ENCODE assay signal across 35 cellular contexts in the genomic region with DNA sequence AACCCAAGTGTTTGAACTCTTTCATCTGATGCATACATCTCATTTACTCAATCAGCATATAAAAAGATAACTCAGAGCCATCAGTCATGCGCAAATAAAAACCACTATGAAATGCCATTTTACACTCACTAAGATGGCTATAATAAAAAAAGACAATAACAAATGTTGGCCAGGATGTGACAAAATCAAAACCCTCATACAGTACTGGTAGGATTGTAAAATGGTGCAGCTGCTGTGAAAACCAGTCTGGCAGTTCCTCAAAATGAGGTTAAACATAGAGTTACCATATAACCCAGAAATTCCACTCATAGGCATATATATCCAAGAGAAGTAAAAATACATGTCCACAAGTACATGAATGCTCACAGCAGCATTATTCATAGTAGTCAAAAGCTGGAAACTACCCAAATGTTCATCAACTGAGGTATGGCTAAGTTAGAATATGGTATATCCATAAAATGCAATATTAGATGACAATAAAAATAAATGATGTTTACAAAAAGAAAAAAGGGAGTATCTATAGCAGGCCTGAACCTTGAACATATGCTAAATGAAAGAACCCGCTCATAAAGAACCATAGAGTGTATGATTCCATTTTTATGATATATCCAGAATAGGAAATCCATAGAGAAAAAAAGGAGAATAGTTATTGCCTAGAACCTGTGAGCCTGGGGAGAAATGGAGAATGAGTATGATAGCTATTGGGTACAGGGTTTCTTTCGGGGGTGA.
"Had no signal": no experiment of that assay in that cellular context is flagged by ENCODE, and none has a peak within 500 bp of the region (broad histone marks: within the 10 kb centered on the region; RNA-seq: fewer than 3 reads in every experiment).

No MANE protein-coding gene starts in this region.

- H3K27ac Mint-ChIP-seq: activated B cell treated with CpG ODN at 0.5 μM for 24 hours; activated CD4-positive, alpha-beta memory T cell treated with anti-CD3 and anti-CD28 coated beads for 36 hours; activated CD4-positive, alpha-beta T cell treated with anti-CD3 and anti-CD28 coated beads, Interleukin-2, amount 10 ng/mL, durations not matched to agents 24 days and 14 days; activated CD8-positive, alpha-beta T cell treated with anti-CD3 and anti-CD28 coated beads for 36 hours; activated naive CD4-positive, alpha-beta T cell treated with anti-CD3 and anti-CD28 coated beads, Interleukin-2, amount 10 ng/mL, durations not matched to agents 7 days and 5 days; activated naive CD4-positive, alpha-beta T cell treated with anti-CD3 and anti-CD28 coated beads, Interleukin-2, amount 50 U/mL, for 72 hours; activated naive CD8-positive, alpha-beta T cell treated with anti-CD3 and anti-CD28 coated beads for 36 hours; activated T-cell treated with anti-CD3 and anti-CD28 coated beads, Interleukin-2, amount 50 U/mL, for 72 hours; activated T-helper 1 cell treated with anti-CD3 and anti-CD28 coated beads, Interleukin-12 subunit alpha, Interleukin-12 subunit beta, Interleukin-2, Interleukin-4 antibody, amounts not matched to agents 30 ng/mL and 10 ng/mL and 1 ng/mL, durations not matched to agents 14 hours and 24 hours and 36 hours; activated T-helper 2 cell treated with anti-CD3 and anti-CD28 coated beads, Interferon-gamma antibody, Interleukin-2, Interleukin-4, amounts not matched to agents 10 μg/mL and 5 μg/mL and 100 μg/mL, durations not matched to agents 14 hours and 24 hours and 36 hours; T-helper 1 cell treated with Interleukin-12 subunit alpha and Interleukin-12 subunit beta and Interleukin-4 antibody, amounts not matched to agents 30 μg/mL and 1 μg/mL, for 36 hours; T-helper 2 cell treated with Interferon-gamma antibody and Interleukin-4, amounts not matched to agents 5 μg/mL and 100 μg/mL, for 36 hours had no signal

- H3K9me3 Mint-ChIP-seq: activated B cell treated with CpG ODN at 0.5 μM for 24 hours; activated CD4-positive, alpha-beta memory T cell treated with anti-CD3 and anti-CD28 coated beads for 36 hours; activated CD4-positive, alpha-beta T cell treated with anti-CD3 and anti-CD28 coated beads, Interleukin-2, amount 10 ng/mL, durations not matched to agents 24 days and 14 days; activated CD8-positive, alpha-beta T cell treated with anti-CD3 and anti-CD28 coated beads for 36 hours; activated naive CD4-positive, alpha-beta T cell treated with anti-CD3 and anti-CD28 coated beads, Interleukin-2, amount 10 ng/mL, durations not matched to agents 7 days and 5 days; activated naive CD4-positive, alpha-beta T cell treated with anti-CD3 and anti-CD28 coated beads, Interleukin-2, amount 50 U/mL, for 72 hours; activated naive CD8-positive, alpha-beta T cell treated with anti-CD3 and anti-CD28 coated beads for 36 hours; activated T-cell treated with anti-CD3 and anti-CD28 coated beads, Interleukin-2, amount 50 U/mL, for 4 hours; activated T-cell treated with anti-CD3 and anti-CD28 coated beads, Interleukin-2, amount 50 U/mL, for 72 hours; activated T-helper 1 cell treated with anti-CD3 and anti-CD28 coated beads, Interleukin-12 subunit alpha, Interleukin-12 subunit beta, Interleukin-2, Interleukin-4 antibody, amounts not matched to agents 30 ng/mL and 10 ng/mL and 1 ng/mL, durations not matched to agents 14 hours and 24 hours and 36 hours; activated T-helper 2 cell treated with anti-CD3 and anti-CD28 coated beads, Interferon-gamma antibody, Interleukin-2, Interleukin-4, amounts not matched to agents 10 μg/mL and 5 μg/mL and 100 μg/mL, durations not matched to agents 14 hours and 24 hours and 36 hours; T-helper 1 cell treated with Interleukin-12 subunit alpha and Interleukin-12 subunit beta and Interleukin-4 antibody, amounts not matched to agents 30 μg/mL and 1 μg/mL, for 36 hours; T-helper 2 cell treated with Interferon-gamma antibody and Interleukin-4, amounts not matched to agents 5 μg/mL and 100 μg/mL, for 36 hours had no signal

- H3K27me3 ChIP-seq: adrenal gland, body of pancreas, brain microvascular endothelial cell, breast epithelium had no signal

- H3K4me1 Mint-ChIP-seq: activated B cell treated with CpG ODN at 0.5 μM for 24 hours; activated CD4-positive, alpha-beta T cell treated with anti-CD3 and anti-CD28 coated beads, Interleukin-2, amount 10 ng/mL, durations not matched to agents 24 days and 14 days; activated naive CD4-positive, alpha-beta T cell treated with anti-CD3 and anti-CD28 coated beads, Interleukin-2, amount 10 ng/mL, durations not matched to agents 7 days and 5 days; activated naive CD8-positive, alpha-beta T cell treated with anti-CD3 and anti-CD28 coated beads for 36 hours had no signal

- DNase-seq: activated B cell treated with CpG ODN at 0.5 μM for 24 hours; activated CD4-positive, alpha-beta memory T cell treated with anti-CD3 and anti-CD28 coated beads for 36 hours; activated CD4-positive, alpha-beta T cell treated with anti-CD3 and anti-CD28 coated beads for 4 hours; activated CD4-positive, alpha-beta T cell treated with anti-CD3 and anti-CD28 coated beads, Interleukin-2, amount 10 ng/mL, durations not matched to agents 24 days and 14 days; activated CD4-positive, alpha-beta T cell treated with anti-CD3 and anti-CD28 coated beads, Interleukin-2, amount 50 U/mL, for 1 hour; activated CD4-positive, alpha-beta T cell treated with anti-CD3 and anti-CD28 coated beads, Interleukin-2, amount 50 U/mL, for 4 hours; activated CD4-positive, CD25-positive, alpha-beta regulatory T cell treated with anti-CD3 and anti-CD28 coated beads, Interleukin-2, amount 50 U/mL, for 72 hours; activated CD8-positive, alpha-beta memory T cell treated with anti-CD3 and anti-CD28 coated beads, Interleukin-2, amount 50 U/mL, for 4 hours; activated CD8-positive, alpha-beta T cell treated with anti-CD3 and anti-CD28 coated beads for 36 hours; activated effector memory CD4-positive, alpha-beta T cell treated with Interleukin-2 at 50 U/mL for 16 hours; activated gamma-delta T cell; activated naive CD4-positive, alpha-beta T cell treated with anti-CD3 and anti-CD28 coated beads, Interleukin-2, amount 10 ng/mL, durations not matched to agents 7 days and 5 days; activated naive CD4-positive, alpha-beta T cell treated with Interleukin-2 at 50 U/mL for 16 hours; activated naive CD8-positive, alpha-beta T cell treated with anti-CD3 and anti-CD28 coated beads for 36 hours; activated T-cell treated with anti-CD3 and anti-CD28 coated beads for 4 hours; activated T-cell treated with anti-CD3 and anti-CD28 coated beads, Interleukin-2, amount 50 U/mL, for 1 hour; activated T-cell treated with anti-CD3 and anti-CD28 coated beads, Interleukin-2, amount 50 U/mL, for 4 hours; activated T-cell treated with anti-CD3 and anti-CD28 coated beads, Interleukin-2, amount 50 U/mL, for 72 hours; adrenal gland; amniotic stem cell; aorta; body of pancreas; brain microvascular endothelial cell; central memory CD4-positive, alpha-beta T cell; T-helper 1 cell; T-helper 2 cell; T-helper 9 cell had no signal

- H3K4me1 ChIP-seq: adrenal gland, body of pancreas, breast epithelium had no signal

- H3K27me3 Mint-ChIP-seq: activated B cell treated with CpG ODN at 0.5 μM for 24 hours; activated CD4-positive, alpha-beta memory T cell treated with anti-CD3 and anti-CD28 coated beads for 36 hours; activated naive CD8-positive, alpha-beta T cell treated with anti-CD3 and anti-CD28 coated beads for 36 hours had no signal

- H3K27ac ChIP-seq: adrenal gland, body of pancreas, brain microvascular endothelial cell, breast epithelium, VCaP had no signal

- H3K36me3 ChIP-seq: adrenal gland, brain microvascular endothelial cell, breast epithelium had no signal

- H3K9me3 ChIP-seq: adrenal gland, body of pancreas, breast epithelium had no signal

- FAIRE-seq: astrocyte had no signal

- H3K4me3 ChIP-seq: adrenal gland, body of pancreas, breast epithelium had no signal

- ATAC-seq: activated CD8-positive, alpha-beta T cell treated with anti-CD3 and anti-CD28 coated beads for 36 hours; activated naive CD4-positive, alpha-beta T cell treated with anti-CD3 and anti-CD28 coated beads, Interleukin-2, amount 50 U/mL, for 72 hours; activated T-cell treated with anti-CD3 and anti-CD28 coated beads, Interleukin-2, amount 50 U/mL, for 4 hours; body of pancreas had no signal

- H3K4me3 Mint-ChIP-seq: activated B cell treated with CpG ODN at 0.5 μM for 24 hours; activated CD4-positive, alpha-beta memory T cell treated with anti-CD3 and anti-CD28 coated beads for 36 hours; activated CD4-positive, alpha-beta T cell treated with anti-CD3 and anti-CD28 coated beads, Interleukin-2, amount 10 ng/mL, durations not matched to agents 24 days and 14 days; activated CD8-positive, alpha-beta T cell treated with anti-CD3 and anti-CD28 coated beads for 36 hours; activated naive CD4-positive, alpha-beta T cell treated with anti-CD3 and anti-CD28 coated beads, Interleukin-2, amount 10 ng/mL, durations not matched to agents 7 days and 5 days; activated naive CD8-positive, alpha-beta T cell treated with anti-CD3 and anti-CD28 coated beads for 36 hours; activated T-cell treated with anti-CD3 and anti-CD28 coated beads, Interleukin-2, amount 50 U/mL, for 4 hours; activated T-cell treated with anti-CD3 and anti-CD28 coated beads, Interleukin-2, amount 50 U/mL, for 72 hours; activated T-helper 1 cell treated with anti-CD3 and anti-CD28 coated beads, Interleukin-12 subunit alpha, Interleukin-12 subunit beta, Interleukin-2, Interleukin-4 antibody, amounts not matched to agents 30 ng/mL and 10 ng/mL and 1 ng/mL, durations not matched to agents 14 hours and 24 hours and 36 hours; T-helper 1 cell treated with Interleukin-12 subunit alpha and Interleukin-12 subunit beta and Interleukin-4 antibody, amounts not matched to agents 30 μg/mL and 1 μg/mL, for 36 hours; T-helper 2 cell treated with Interferon-gamma antibody and Interleukin-4, amounts not matched to agents 5 μg/mL and 100 μg/mL, for 36 hours had no signal

- H3K36me3 Mint-ChIP-seq: activated CD4-positive, alpha-beta memory T cell treated with anti-CD3 and anti-CD28 coated beads for 36 hours; activated naive CD4-positive, alpha-beta T cell treated with anti-CD3 and anti-CD28 coated beads, Interleukin-2, amount 10 ng/mL, durations not matched to agents 7 days and 5 days; activated naive CD4-positive, alpha-beta T cell treated with anti-CD3 and anti-CD28 coated beads, Interleukin-2, amount 50 U/mL, for 72 hours; activated naive CD8-positive, alpha-beta T cell treated with anti-CD3 and anti-CD28 coated beads for 36 hours had no signal
